In genomic region chr6:37141291-37142046, GRCh38 we compare ENCODE assay signal across 10 cellular contexts. TPM values are rescaled to one million over a fixed set of nuclear protein-coding genes. Genes with fewer than 3 reads are reported as not detected.
DNase-seq lines count a peak whose midpoint lies in the region; ATAC-seq and TF ChIP-seq lines count a peak whose summit lies in the region.
"Had no signal": no experiment of that assay in that cellular context is flagged by ENCODE, and none has a peak within 500 bp of the region (broad histone marks: within the 10 kb centered on the region; RNA-seq: fewer than 3 reads in every experiment).

No MANE protein-coding gene starts in this region.

- peak overlapping the region; percentile 4; the same call in 1 of the 2 replicates for H2AFZ ChIP-seq in KMS-11 (ENCODE audit: low read depth)

- no peak for ATAC-seq in GM21528 (IDR thresholded peaks at IDR 0.05; ENCODE audit: low FRiP score, unreplicated experiment)
- ATAC-seq: left ventricle myocardium superior had no signal

- H3K36me3 ChIP-seq in BLaER1 treated with 17β-estradiol and CSF1 and Interleukin-3, amounts not matched to agents 10 nM and 100 nM = no peaks in the 10 kb centered on the region
- no peaks in the 10 kb centered on the region for H3K36me3 ChIP-seq in KMS-11 (ENCODE audit: insufficient read depth)
- no peaks in the 10 kb centered on the region for H3K36me3 ChIP-seq in mesendoderm (ENCODE audit: control insufficient read depth, insufficient read depth, low read length)

- no peaks in the 10 kb centered on the region for H3K79me1 ChIP-seq in mesendoderm (ENCODE audit: low read length)

- peak; percentile 80 for DNase-seq in astrocyte of the spinal cord (ENCODE audit: low read depth, low spot score)
- DNase-seq in mesendoderm = peak; percentile 96
- no peak for DNase-seq in AG08396 (ENCODE audit: low spot score)
- no peak for DNase-seq in GOT3 (lab: John Stamatoyannopoulos, UW)
- no peak for DNase-seq in mesenteric fat pad (ENCODE audit: low spot score)
- DNase-seq: Kasumi-1, left ventricle myocardium superior had no signal

- no peaks in the 10 kb centered on the region for H3K9me3 ChIP-seq in BLaER1 treated with 17β-estradiol and CSF1 and Interleukin-3, amounts not matched to agents 10 nM and 100 nM (replicated peaks in 1 of 11)

- WGBS in mesendoderm (ENCODE audit: extremely low coverage, insufficient coverage, low lambda C conversion rate) = no CpG with 5 or more reads among the region's 5 CpGs

- no peak overlapping the region for H3K9ac ChIP-seq in BLaER1 treated with 17β-estradiol and CSF1 and Interleukin-3, amounts not matched to agents 10 nM and 100 nM
- H3K9ac ChIP-seq in KMS-11 (no peak overlapping the region), mesendoderm (ENCODE audit: low read length) (peak overlapping the region; percentile 31)

- no peak overlapping the region for H2AK5ac ChIP-seq in mesendoderm (ENCODE audit: low read length)

- peak overlapping the region; percentile 72 for H2BK5ac ChIP-seq in mesendoderm (ENCODE audit: low read length)

- H2BK120ac ChIP-seq in mesendoderm (ENCODE audit: low read depth, low read length) = peak overlapping the region; percentile 88

- H4K5ac ChIP-seq in mesendoderm (ENCODE audit: low read length) = no peak overlapping the region

- no peak for TF ChIP-seq CTCF in KMS-11 (conservative IDR thresholded peaks at IDR 0.05; ENCODE audit: low read depth, low read length)
- no peak for TF ChIP-seq CTCF in astrocyte of the spinal cord (IDR thresholded peaks at IDR 0.05; ENCODE audit: low read depth, low read length)

- in situ Hi-C loops in astrocyte of the spinal cord (cut with HindIII; ENCODE audit: low sequenced_read_pairs) = no loop called here

- H3K18ac ChIP-seq in mesendoderm (ENCODE audit: low read length) = peak overlapping the region; percentile 96

- peak overlapping the region; percentile 69 for H3K56ac ChIP-seq in mesendoderm (ENCODE audit: low read length)

- no peaks in the 10 kb centered on the region for H3K27me3 ChIP-seq in BLaER1 treated with 17β-estradiol and CSF1 and Interleukin-3, amounts not matched to agents 10 nM and 100 nM
- H3K27me3 ChIP-seq in KMS-11 (ENCODE audit: insufficient read depth, low read depth) = no peaks in the 10 kb centered on the region
- H3K27me3 ChIP-seq in mesendoderm (ENCODE audit: insufficient read depth, low read length, poor library complexity) = no peaks in the 10 kb centered on the region

- peaks cover 12 to 32% (median 26%) of the 10 kb centered on the region in 10 experiments; a peak in 19 of 20 replicates for H3K4me1 ChIP-seq in BLaER1 treated with 17β-estradiol and CSF1 and Interleukin-3, amounts not matched to agents 10 nM and 100 nM
- H3K4me1 ChIP-seq in KMS-11 (ENCODE audit: low read depth, poor library complexity, severe bottlenecking) (peaks cover 32% of the 10 kb centered on the region), mesendoderm (ENCODE audit: control insufficient read depth, low read depth, low read length) (peaks cover 14% of the 10 kb centered on the region)

- H4K20me1 ChIP-seq in BLaER1 treated with 17β-estradiol and CSF1 and Interleukin-3, amounts not matched to agents 10 nM and 100 nM = no peaks in the 10 kb centered on the region
- H4K20me1 ChIP-seq in KMS-11 (ENCODE audit: insufficient read depth) = no peaks in the 10 kb centered on the region

- H3K27ac ChIP-seq in BLaER1 treated with 17β-estradiol and CSF1 and Interleukin-3, amounts not matched to agents 10 nM and 100 nM = no peak overlapping the region
- peak overlapping the region; percentile 61; the same call in 1 of the 2 replicates for H3K27ac ChIP-seq in KMS-11
- peak overlapping the region; percentile 88 for H3K27ac ChIP-seq in mesendoderm (ENCODE audit: low read depth, low read length)

- no peak overlapping the region for H3K23ac ChIP-seq in mesendoderm (ENCODE audit: low read length)

- H3K4me3 ChIP-seq in BLaER1 treated with 17β-estradiol and CSF1 and Interleukin-3, amounts not matched to agents 10 nM and 100 nM = no peak overlapping the region
- no peak overlapping the region for H3K4me3 ChIP-seq in KMS-11 (IDR thresholded peaks at IDR 0.05; ENCODE audit: insufficient read depth, low read depth, low read length)
- H3K4me3 ChIP-seq in astrocyte of the spinal cord (ENCODE audit: low read depth, low read length) = no peak overlapping the region
- no peak overlapping the region for H3K4me3 ChIP-seq in mesendoderm (ENCODE audit: low read length)

- H3K4me2 ChIP-seq in BLaER1 treated with 17β-estradiol and CSF1 and Interleukin-3, amounts not matched to agents 10 nM and 100 nM = peak overlapping the region in 10 of 11 experiments; percentile 0 to 43 (median 28); a peak in 14 of 22 replicates
- H3K4me2 ChIP-seq in KMS-11 (peak overlapping the region; percentile 60; the same call in 1 of the 2 replicates), mesendoderm (ENCODE audit: low read length) (peak overlapping the region; percentile 5)

- peak overlapping the region; percentile 71 for H3K4ac ChIP-seq in mesendoderm (ENCODE audit: low read depth, low read length)

- H3K79me2 ChIP-seq in KMS-11 (ENCODE audit: insufficient read depth, low read depth) = no peaks in the 10 kb centered on the region
- H3K79me2 ChIP-seq in mesendoderm (ENCODE audit: control insufficient read depth, insufficient read depth, low read length) = peaks cover under 1% of the 10 kb centered on the region

- H4K8ac ChIP-seq in mesendoderm (ENCODE audit: low read depth, low read length) = no peak overlapping the region

- no peak overlapping the region for H2BK15ac ChIP-seq in mesendoderm (replicated peaks; ENCODE audit: low read depth)

RNA-seq across cellular contexts. Expression of gene PIM1, which starts 28.5 kb away (rescaled TPM):
- 153 TPM for polyA plus RNA-seq in mesendoderm (2013, experiment 1 of 2)
- 150 TPM for polyA plus RNA-seq in mesendoderm (2013, experiment 2 of 2)
- 213 TPM for total RNA-seq in mesenteric fat pad

Comparison
In these comparisons a context has a peak if more than half of its experiments do, and no peak if none do; other contexts are left out.
1. H3K27ac ChIP-seq: peak in KMS-11 (single experiment) and mesendoderm (single experiment); none in BLaER1 treated with 17β-estradiol and CSF1 and Interleukin-3, amounts not matched to agents 10 nM and 100 nM (0 of 11).
2. H3K4me2 ChIP-seq: peak in every context shown above with its lines; median percentile 60 in KMS-11; 28 in BLaER1 treated with 17β-estradiol and CSF1 and Interleukin-3, amounts not matched to agents 10 nM and 100 nM; 5 in mesendoderm.
3. DNase-seq: peak in astrocyte of the spinal cord (single experiment) and mesendoderm (single experiment); none in AG08396 (single experiment), GOT3 (single experiment) and mesenteric fat pad (single experiment).